Comparison of ENCODE assay signal across 10 cellular contexts in genomic region chr6:130760006-130760405, GRCh38.
DNase-seq lines count a peak whose midpoint lies in the region; ATAC-seq and TF ChIP-seq lines count a peak whose summit lies in the region.
"Had no signal": no experiment of that assay in that cellular context is flagged by ENCODE, and none has a peak within 500 bp of the region (broad histone marks: within the 10 kb centered on the region; RNA-seq: fewer than 3 reads in every experiment).

No MANE protein-coding gene starts in this region.

- no peak overlapping the region for H3K4me3 ChIP-seq in epithelial cell of esophagus (ENCODE audit: low read length)
- H3K4me3 ChIP-seq: tibial artery had no signal

- peak; percentile 6 for DNase-seq in NCI-H146 (lab: John Stamatoyannopoulos, UW)
- no peak for DNase-seq in NCI-H146 treated with DMSO at 0.1 percent for 48 hours (lab: John Stamatoyannopoulos, UW; ENCODE audit: unreplicated experiment)
- peak; percentile 21 for DNase-seq in NCI-H69 (lab: John Stamatoyannopoulos, UW)
- DNase-seq in epithelial cell of esophagus (ENCODE audit: low read depth) = peak; percentile 60
- peak; percentile 31 for DNase-seq in renal cortical epithelial cell (ENCODE audit: low read depth)
- DNase-seq in COR-L47 (lab: John Stamatoyannopoulos, UW) = no peak
- DNase-seq in pons (ENCODE audit: low spot score) = no peak
- DNase-seq: Right ventricle myocardium superior, tibial artery had no signal

- no peak for ATAC-seq in HG02981 (IDR thresholded peaks at IDR 0.05; ENCODE audit: unreplicated experiment)

- peak; percentile 79 for TF ChIP-seq CTCF in epithelial cell of esophagus (IDR thresholded peaks at IDR 0.05; ENCODE audit: insufficient read depth, low read depth, low read length, missing control alignments)

Comparison
In these comparisons a context has a peak if more than half of its experiments do, and no peak if none do; other contexts are left out.
1. DNase-seq: peak in NCI-H146 (single experiment), NCI-H69 (single experiment), epithelial cell of esophagus (single experiment) and renal cortical epithelial cell (single experiment); none in NCI-H146 treated with DMSO at 0.1 percent for 48 hours (single experiment), COR-L47 (single experiment) and pons (single experiment).